ENCODE assay signal across 17 cellular contexts in genomic region chr5:16048132-16048531, GRCh38.
DNase-seq lines count a peak whose midpoint lies in the region; ATAC-seq and TF ChIP-seq lines count a peak whose summit lies in the region.
"Had no signal": no experiment of that assay in that cellular context is flagged by ENCODE, and none has a peak within 500 bp of the region (broad histone marks: within the 10 kb centered on the region; RNA-seq: fewer than 3 reads in every experiment).

No MANE protein-coding gene starts in this region.

- no peaks in the 10 kb centered on the region for H3K9me2 ChIP-seq in SK-N-SH

- DNase-seq in SK-N-SH (no peak), left cardiac atrium (no peak), left ventricle myocardium inferior (no peak), left ventricle myocardium superior (peak; percentile 31), esophagus muscularis mucosa (ENCODE audit: extremely low spot score) (no peak)
- DNase-seq: C1 segment of cervical spinal cord; Calu3; CD4-positive, alpha-beta memory T cell; COR-L47; DMS53; DMS79 treated with DMSO at 0.1 percent for 48 hours; GF-D8; GOT3; HFFc6 had no signal

- H3K9ac ChIP-seq in SK-N-SH, result no peak overlapping the region

- H3K27me3 ChIP-seq in SK-N-SH (ENCODE audit: insufficient read depth) (no peaks in the 10 kb centered on the region), left ventricle myocardium inferior (ENCODE audit: low read depth) (no peaks in the 10 kb centered on the region), esophagus muscularis mucosa (no peaks in the 10 kb centered on the region)

- no peak overlapping the region for H3K4me2 ChIP-seq in SK-N-SH

- TF ChIP-seq CTCF in SK-N-SH (IDR thresholded peaks at IDR 0.05) (no peak), left ventricle myocardium inferior (IDR thresholded peaks at IDR 0.05; ENCODE audit: borderline replicate concordance) (no peak), esophagus muscularis mucosa (IDR thresholded peaks at IDR 0.05) (no peak)

- TF ChIP-seq POLR2A in esophagus muscularis mucosa (IDR thresholded peaks at IDR 0.05; ENCODE audit: low read depth), result no peak

- H3K79me2 ChIP-seq in SK-N-SH (ENCODE audit: insufficient read depth), result no peaks in the 10 kb centered on the region

- peak overlapping the region in 1 of 2 experiments; percentile 74; a peak in 2 of 4 replicates for H3K27ac ChIP-seq in SK-N-SH (ENCODE audit: low read depth in 2 of 2, low read length in 1 of 2)
- no peak overlapping the region for H3K27ac ChIP-seq in left ventricle myocardium inferior (replicated peaks)
- no peak overlapping the region for H3K27ac ChIP-seq in esophagus muscularis mucosa (replicated peaks in 1 of 4)

- POLR2A ChIA-PET in SK-N-SH (lab: Yijun Ruan, JAX), result interaction anchor here (1.2 kb wide), 1 partner anchor 13 kb away, joined by 3 read pairs; no protein-coding TSS in a partner anchor

- H3K9me3 ChIP-seq in SK-N-SH (no peaks in the 10 kb centered on the region), left ventricle myocardium inferior (replicated peaks) (no peaks in the 10 kb centered on the region), esophagus muscularis mucosa (no peaks in the 10 kb centered on the region)
- H3K9me3 ChIP-seq: HAP-1 had no signal

- H4K20me1 ChIP-seq in SK-N-SH (ENCODE audit: insufficient read depth), result no peaks in the 10 kb centered on the region

- H3F3A ChIP-seq in SK-N-SH (replicated peaks; ENCODE audit: insufficient read depth), result no peaks in the 10 kb centered on the region

- ATAC-seq in SK-N-SH treated with all-trans-retinoic acid at 6 μM for 48 hours (no peak), left cardiac atrium (peak; percentile 53 to 54), left ventricle myocardium superior (peak; percentile 89), HG03520 (IDR thresholded peaks at IDR 0.05; ENCODE audit: unreplicated experiment) (no peak)

- no peaks in the 10 kb centered on the region for H3K36me3 ChIP-seq in SK-N-SH (replicated peaks in 1 of 2; ENCODE audit: control insufficient read depth in 1 of 2, insufficient read depth in 2 of 2, low read length in 1 of 2)
- no peaks in the 10 kb centered on the region for H3K36me3 ChIP-seq in left ventricle myocardium inferior
- H3K36me3 ChIP-seq in esophagus muscularis mucosa, result no peaks in the 10 kb centered on the region
- H3K36me3 ChIP-seq: HAP-1 had no signal

- H3K4me1 ChIP-seq in SK-N-SH (ENCODE audit: control insufficient read depth in 1 of 2, insufficient read depth in 2 of 2, low read depth in 1 of 2, low read length in 1 of 2), result peaks cover 0 to 14% of the 10 kb centered on the region in 2 experiments; a peak in 2 of 4 replicates
- peaks cover 11% of the 10 kb centered on the region for H3K4me1 ChIP-seq in left ventricle myocardium inferior
- no peaks in the 10 kb centered on the region for H3K4me1 ChIP-seq in esophagus muscularis mucosa
- H3K4me1 ChIP-seq: HAP-1 had no signal

- no peak overlapping the region for H3K4me3 ChIP-seq in SK-N-SH (ENCODE audit: low read depth in 2 of 2, low read length in 1 of 2)
- no peak overlapping the region for H3K4me3 ChIP-seq in left ventricle myocardium inferior
- no peak overlapping the region for H3K4me3 ChIP-seq in esophagus muscularis mucosa
- H3K4me3 ChIP-seq: HAP-1 had no signal

- no peak for TF ChIP-seq RAD21 in SK-N-SH (IDR thresholded peaks at IDR 0.05; ENCODE audit: low read length)

- H2AFZ ChIP-seq in SK-N-SH (ENCODE audit: low read depth), result no peak overlapping the region

- intact Hi-C loops in left cardiac atrium (cut with DNase I) (no loop called here), left ventricle myocardium inferior (cut with micrococcal nuclease) (no loop called here), left ventricle myocardium superior (cut with micrococcal nuclease) (no loop called here), esophagus muscularis mucosa (cut with DNase I) (no loop called here)

- CTCF ChIA-PET in SK-N-SH (lab: Yijun Ruan, JAX), result interaction anchor here (1.0 to 1.4 kb wide), 3 partner anchors 13 to 241 kb away, joined by 3 read pairs; no protein-coding TSS in a partner anchor

- TF ChIP-seq EP300 in SK-N-SH (IDR thresholded peaks at IDR 0.05; ENCODE audit: borderline replicate concordance in 1 of 2, low read depth in 1 of 2, low read length in 1 of 2), result no peak
- no peak for TF ChIP-seq EP300 in esophagus muscularis mucosa (IDR thresholded peaks at IDR 0.05)

TF ChIP-seq in SK-N-SH, 30 proteins besides CTCF, POLR2A, EP300 and RAD21:
- TF ChIP-seq FOXJ3 (CRISPR knock-in tag; IDR thresholded peaks at IDR 0.05) (0 out of 2 replicates have a peak, but pooled peaks have one; percentile 30), ZBTB33 (IDR thresholded peaks at IDR 0.05; ENCODE audit: borderline replicate concordance, low read depth) (no peak)

TF ChIP-seq in SK-N-SH treated with all-trans-retinoic acid at 6 μM for 48 hours, 23 proteins besides CTCF, POLR2A, EP300 and RAD21 (continues in another document):
- no peak for TF ChIP-seq ZNF565 (CRISPR knock-in tag; conservative IDR thresholded peaks at IDR 0.05; ENCODE audit: low read depth)
- no peak for TF ChIP-seq PATZ1 (CRISPR knock-in tag; IDR thresholded peaks at IDR 0.05; ENCODE audit: borderline replicate concordance)
- TF ChIP-seq CSDC2 (CRISPR knock-in tag; IDR thresholded peaks at IDR 0.05), result no peak
- TF ChIP-seq CSRNP3 (CRISPR knock-in tag; IDR thresholded peaks at IDR 0.05), result no peak
- TF ChIP-seq OSR1 (CRISPR knock-in tag; IDR thresholded peaks at IDR 0.05), result no peak
- TF ChIP-seq ESRRG (CRISPR knock-in tag; IDR thresholded peaks at IDR 0.05), result no peak
- TF ChIP-seq POU6F1 (CRISPR knock-in tag; IDR thresholded peaks at IDR 0.05; ENCODE audit: borderline replicate concordance, low read depth), result no peak
- no peak for TF ChIP-seq ZFP30 (CRISPR knock-in tag; IDR thresholded peaks at IDR 0.05)
- TF ChIP-seq ZC3H10 (CRISPR knock-in tag; IDR thresholded peaks at IDR 0.05), result no peak
- TF ChIP-seq GLIS3 (CRISPR knock-in tag; IDR thresholded peaks at IDR 0.05), result no peak
- TF ChIP-seq TOX (CRISPR knock-in tag; IDR thresholded peaks at IDR 0.05; ENCODE audit: borderline replicate concordance), result no peak
- no peak for TF ChIP-seq BACH2 (CRISPR knock-in tag; IDR thresholded peaks at IDR 0.05; ENCODE audit: borderline replicate concordance)

Comparison
In these comparisons a context has a peak if more than half of its experiments do, and no peak if none do; other contexts are left out.
1. ATAC-seq: peak in left cardiac atrium (2 of 2) and left ventricle myocardium superior (single experiment); none in SK-N-SH treated with all-trans-retinoic acid at 6 μM for 48 hours (single experiment) and HG03520 (single experiment).